ENCODE assay signal across 9 cellular contexts in the genomic region with DNA sequence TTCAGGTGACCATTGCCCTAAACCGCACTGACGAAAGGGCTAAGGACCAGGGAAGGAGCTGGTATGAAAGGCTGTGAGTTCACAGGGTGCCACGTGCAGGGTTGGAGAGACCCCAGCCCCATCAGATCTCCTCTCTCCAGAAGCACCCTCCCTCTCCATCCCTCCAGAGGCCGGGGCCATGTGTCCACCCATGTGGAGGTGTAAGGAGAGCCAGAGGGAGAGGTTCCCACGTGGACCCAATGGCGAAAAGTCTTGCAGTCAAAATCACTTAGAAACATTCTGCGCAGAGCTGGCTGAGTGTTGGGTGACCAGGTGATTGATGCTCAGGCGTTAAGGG.
DNase-seq lines count a peak whose midpoint lies in the region; ATAC-seq and TF ChIP-seq lines count a peak whose summit lies in the region.
"Had no signal": no experiment of that assay in that cellular context is flagged by ENCODE, and none has a peak within 500 bp of the region (broad histone marks: within the 10 kb centered on the region; RNA-seq: fewer than 3 reads in every experiment).

No MANE protein-coding gene starts in this region.

- no TSS peak for BruUV-seq in HCT116 (replicated peaks; lab: Mats Ljungman, UMichigan)

- H3K4me3 Mint-ChIP-seq in WTC11, result peak overlapping the region; percentile 60
- no peak overlapping the region for H3K4me3 Mint-ChIP-seq in stimulated activated effector memory CD8-positive, alpha-beta T cell treated with anti-CD3 and anti-CD28 coated beads, Interleukin-12 subunit alpha, Interleukin-12 subunit beta, amount 100 ng/mL, for 72 hours

- no peak for TF ChIP-seq RAD21 in HCT116 (IDR thresholded peaks at IDR 0.05; ENCODE audit: low read depth)

- H3K36me3 ChIP-seq in HCT116 (ENCODE audit: control insufficient read depth in 1 of 2, insufficient read depth in 2 of 2, low read length in 2 of 2) (no peaks in the 10 kb centered on the region), iPS DF 6.9 (ENCODE audit: control insufficient read depth, insufficient read depth, low read length) (no peaks in the 10 kb centered on the region)

- peak overlapping the region; percentile 93 for H3K4me2 ChIP-seq in HCT116 (ENCODE audit: low read length)

- peak overlapping the region; percentile 36; the same call in 1 of the 2 replicates for H3K27ac ChIP-seq in HCT116 (ENCODE audit: low read depth, low read length)
- H3K27ac ChIP-seq in iPS DF 6.9 (ENCODE audit: low read length), result no peak overlapping the region

- H3K27me3 Mint-ChIP-seq in WTC11 (ENCODE audit: low read depth), result peaks cover 36% of the 10 kb centered on the region

- H3K4me1 Mint-ChIP-seq in WTC11, result peaks cover 37% of the 10 kb centered on the region
- H3K4me1 Mint-ChIP-seq in stimulated activated effector memory CD8-positive, alpha-beta T cell treated with anti-CD3 and anti-CD28 coated beads, Interleukin-12 subunit alpha, Interleukin-12 subunit beta, amount 100 ng/mL, for 72 hours, result peaks cover 10% of the 10 kb centered on the region
- H3K4me1 Mint-ChIP-seq: memory B cell had no signal

- peaks cover 6 to 19% of the 10 kb centered on the region in 2 experiments; a peak in 3 of 4 replicates for H3K4me1 ChIP-seq in HCT116 (ENCODE audit: control insufficient read depth in 1 of 2, insufficient read depth in 2 of 2, low read length in 2 of 2)
- peaks cover 9% of the 10 kb centered on the region for H3K4me1 ChIP-seq in iPS DF 6.9 (ENCODE audit: control insufficient read depth, insufficient read depth, low read length)

- CTCF ChIA-PET in HCT116 (lab: Charles Lee), result no interaction called here
- CTCF ChIA-PET in WTC11 (lab: Charles Lee), result interaction anchor here (0.6 kb wide), 1 partner anchor 16 kb away, joined by 3 read pairs; no protein-coding TSS in a partner anchor

- POLR2A ChIA-PET in HCT116 (lab: Charles Lee), result no interaction called here
- POLR2A ChIA-PET in WTC11 (lab: Charles Lee), result no interaction called here

- intact Hi-C loops in HCT116 (cut with micrococcal nuclease), result no loop called here

- H3K9me3 Mint-ChIP-seq in WTC11, result 0 out of 2 replicates have a peak, but pooled peaks cover 6% of the 10 kb centered on the region
- H3K9me3 Mint-ChIP-seq in stimulated activated effector memory CD8-positive, alpha-beta T cell treated with anti-CD3 and anti-CD28 coated beads, Interleukin-12 subunit alpha, Interleukin-12 subunit beta, amount 100 ng/mL, for 72 hours, result peaks cover 3% of the 10 kb centered on the region

- no peaks in the 10 kb centered on the region for H3K27me3 ChIP-seq in HCT116 (ENCODE audit: insufficient read depth, low read length)
- peaks cover 2% of the 10 kb centered on the region; the same call in 1 of the 2 replicates for H3K27me3 ChIP-seq in iPS DF 6.9 (ENCODE audit: control insufficient read depth, insufficient read depth, low read length)

- peak; percentile 37 for ATAC-seq in HCT116
- no peak; the same call in 1 of the 2 replicates for ATAC-seq in WTC11
- peak; percentile 15 for ATAC-seq in stimulated activated effector memory CD8-positive, alpha-beta T cell treated with anti-CD3 and anti-CD28 coated beads, Interleukin-12 subunit alpha, Interleukin-12 subunit beta, amount 100 ng/mL, for 72 hours
- ATAC-seq in HG02884 (IDR thresholded peaks at IDR 0.05; ENCODE audit: unreplicated experiment), result no peak
- no peak for ATAC-seq in HG03354 (IDR thresholded peaks at IDR 0.05; ENCODE audit: poor library complexity, severe bottlenecking, unreplicated experiment)

- H4K20me1 ChIP-seq in HCT116 (ENCODE audit: insufficient read depth), result no peaks in the 10 kb centered on the region

- H2AFZ ChIP-seq in HCT116 (ENCODE audit: low read depth, low read length, poor library complexity, severe bottlenecking), result peak overlapping the region; percentile 77

- no peak for TF ChIP-seq POLR2A in HCT116 (IDR thresholded peaks at IDR 0.05; ENCODE audit: borderline replicate concordance, extremely low read depth, insufficient read depth, insufficient read length)

- no CpG with 5 or more reads among the region's 8 CpGs for WGBS in iPS DF 6.9 (ENCODE audit: insufficient coverage, insufficient read length)

- H3K36me3 Mint-ChIP-seq in WTC11, result no peaks in the 10 kb centered on the region
- H3K36me3 Mint-ChIP-seq in stimulated activated effector memory CD8-positive, alpha-beta T cell treated with anti-CD3 and anti-CD28 coated beads, Interleukin-12 subunit alpha, Interleukin-12 subunit beta, amount 100 ng/mL, for 72 hours, result no peaks in the 10 kb centered on the region
- H3K36me3 Mint-ChIP-seq: memory B cell had no signal

- no peaks in the 10 kb centered on the region for H3K79me2 ChIP-seq in HCT116 (ENCODE audit: insufficient read depth, low read length)

- H3K27ac Mint-ChIP-seq in WTC11, result no peak overlapping the region
- H3K27ac Mint-ChIP-seq in stimulated activated effector memory CD8-positive, alpha-beta T cell treated with anti-CD3 and anti-CD28 coated beads, Interleukin-12 subunit alpha, Interleukin-12 subunit beta, amount 100 ng/mL, for 72 hours, result no peak overlapping the region
- H3K27ac Mint-ChIP-seq: memory B cell had no signal

- DNase-seq in HCT116 (ENCODE audit: low read depth, low spot score) (no peak), WTC11 (ENCODE audit: low spot score) (no peak), iPS DF 6.9 (ENCODE audit: low read depth, low spot score) (no peak), NCI-H69 (lab: John Stamatoyannopoulos, UW) (no peak), NCI-H1048 (lab: John Stamatoyannopoulos, UW) (no peak)
- DNase-seq in stimulated activated effector memory CD8-positive, alpha-beta T cell treated with anti-CD3 and anti-CD28 coated beads, Interleukin-12 subunit alpha, Interleukin-12 subunit beta, amount 100 ng/mL, for 72 hours (ENCODE audit: low spot score in 2 of 2), result no peak

- RAD21 ChIA-PET in HCT116 (lab: Charles Lee; ENCODE audit: low non-redundant PET in 1 of 2, low total read pairs in 2 of 2, uncharacterized antibody in 2 of 2, unreplicated experiment in 2 of 2), result no interaction called here

- no peaks in the 10 kb centered on the region for H3K9me3 ChIP-seq in HCT116 (ENCODE audit: control insufficient read depth in 1 of 2, insufficient read depth in 1 of 2, low read depth in 1 of 2, low read length in 2 of 2)
- H3K9me3 ChIP-seq in iPS DF 6.9 (ENCODE audit: control insufficient read depth, insufficient read depth, low read length), result no peaks in the 10 kb centered on the region

- no peaks in the 10 kb centered on the region for H3K9me2 ChIP-seq in HCT116 (ENCODE audit: insufficient read depth)

- TF ChIP-seq CTCF in HCT116 (IDR thresholded peaks at IDR 0.05 in 2 of 3, conservative IDR thresholded peaks at IDR 0.05 in 1 of 3; ENCODE audit: borderline replicate concordance in 1 of 3, insufficient read depth in 1 of 3, low read depth in 2 of 3, low read length in 2 of 3) (no peak), WTC11 (IDR thresholded peaks at IDR 0.05) (no peak)

- peak overlapping the region; percentile 40 to 58 for H3K4me3 ChIP-seq in HCT116 (replicated peaks in 1 of 2; ENCODE audit: low read depth in 1 of 2, low read length in 2 of 2)
- peak overlapping the region; percentile 55; the same call in 1 of the 2 replicates for H3K4me3 ChIP-seq in iPS DF 6.9 (ENCODE audit: low read length)

- H3K9ac ChIP-seq in HCT116 (ENCODE audit: low read length), result peak overlapping the region; percentile 46

TF ChIP-seq in HCT116, 20 proteins besides CTCF, POLR2A, EP300 and RAD21:
- TF ChIP-seq, protein P1, sequence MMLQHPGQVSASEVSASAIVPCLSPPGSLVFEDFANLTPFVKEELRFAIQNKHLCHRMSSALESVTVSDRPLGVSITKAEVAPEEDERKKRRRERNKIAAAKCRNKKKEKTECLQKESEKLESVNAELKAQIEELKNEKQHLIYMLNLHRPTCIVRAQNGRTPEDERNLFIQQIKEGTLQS (IDR thresholded peaks at IDR 0.05), result no peak
- no peak for TF ChIP-seq CBX3 (IDR thresholded peaks at IDR 0.05; ENCODE audit: low read depth)
- TF ChIP-seq EZH2phosphoT487 (IDR thresholded peaks at IDR 0.05; ENCODE audit: borderline replicate concordance), result no peak
- no peak for TF ChIP-seq EZH2 (IDR thresholded peaks at IDR 0.05)
- no peak for TF ChIP-seq EGR1 (IDR thresholded peaks at IDR 0.05; ENCODE audit: low read depth)
- no peak for TF ChIP-seq ZNF274 (IDR thresholded peaks at IDR 0.05; ENCODE audit: low read depth, low read length)
- no peak for TF ChIP-seq YY1 (IDR thresholded peaks at IDR 0.05; ENCODE audit: extremely low read depth, insufficient replicate concordance, low read depth, low read length)
- TF ChIP-seq SIN3A (IDR thresholded peaks at IDR 0.05; ENCODE audit: low read depth), result no peak
- TF ChIP-seq FOSL1 (IDR thresholded peaks at IDR 0.05; ENCODE audit: low read depth), result no peak
- TF ChIP-seq ZFX (IDR thresholded peaks at IDR 0.05), result no peak
- no peak for TF ChIP-seq JUND (IDR thresholded peaks at IDR 0.05)
- no peak for TF ChIP-seq CEBPB (IDR thresholded peaks at IDR 0.05; ENCODE audit: low read depth)

TF ChIP-seq in WTC11, 78 proteins besides CTCF, POLR2A, EP300 and RAD21 (continues in another document):
- no peak for TF ChIP-seq NFE2L1 (CRISPR knock-in tag; IDR thresholded peaks at IDR 0.05)
- no peak for TF ChIP-seq ZNF532 (CRISPR knock-in tag; IDR thresholded peaks at IDR 0.05; ENCODE audit: borderline replicate concordance)

Comparison
In these comparisons a context has a peak if more than half of its experiments do, and no peak if none do; other contexts are left out.
1. ATAC-seq: peak in HCT116 (single experiment) and stimulated activated effector memory CD8-positive, alpha-beta T cell treated with anti-CD3 and anti-CD28 coated beads, Interleukin-12 subunit alpha, Interleukin-12 subunit beta, amount 100 ng/mL, for 72 hours (single experiment); none in WTC11 (single experiment), HG02884 (single experiment) and HG03354 (single experiment).